Comparison of ENCODE assay signal across 1 cellular context in genomic region chr3:8964436-8965370, GRCh38.
TF ChIP-seq lines count a peak whose summit lies in the region.

No MANE protein-coding gene starts in this region.

TF ChIP-seq in HepG2, 621 proteins besides CTCF, POLR2A, EP300 and RAD21 (continued from another document and continues in another):
- TF ChIP-seq HMG20A (CRISPR knock-in tag; IDR thresholded peaks at IDR 0.05; ENCODE audit: borderline replicate concordance) (peak; percentile 53; the same call in 1 of the 2 replicates), ZNF780A (CRISPR knock-in tag; IDR thresholded peaks at IDR 0.05) (no peak), ATM (IDR thresholded peaks at IDR 0.05; ENCODE audit: borderline replicate concordance) (no peak), NFRKB (IDR thresholded peaks at IDR 0.05) (no peak), REST (IDR thresholded peaks at IDR 0.05; ENCODE audit: borderline replicate concordance in 1 of 2, low read depth in 1 of 2, low read length in 2 of 2) (peak in 1 of 2 experiments; percentile 67; a peak in 2 of 4 replicates), POLR2AphosphoS2 (IDR thresholded peaks at IDR 0.05; ENCODE audit: low read depth, low read length) (no peak), U2AF1 (optimal IDR thresholded peaks at IDR 0.05; ENCODE audit: low read depth, low read length) (peak; percentile 1), NCOA1 (CRISPR knock-in tag; IDR thresholded peaks at IDR 0.05) (no peak), SOX13 (IDR thresholded peaks at IDR 0.05) (peak; percentile 72), SOX13 (CRISPR knock-in tag; conservative IDR thresholded peaks at IDR 0.05 in 1 of 2, IDR thresholded peaks at IDR 0.05 in 1 of 2) (peak in 1 of 2 experiments; percentile 85; a peak in 2 of 4 replicates), SALL1 (CRISPR knock-in tag; IDR thresholded peaks at IDR 0.05) (peak; percentile 76), POLR2G (IDR thresholded peaks at IDR 0.05; ENCODE audit: low read depth, low read length) (peak; percentile 62), PREB (CRISPR knock-in tag; IDR thresholded peaks at IDR 0.05) (no peak), CREBL2 (CRISPR knock-in tag; IDR thresholded peaks at IDR 0.05; ENCODE audit: borderline replicate concordance) (no peak), ZNF883 (CRISPR knock-in tag; IDR thresholded peaks at IDR 0.05; ENCODE audit: not compliant biosample characterization) (no peak), PHF21A (CRISPR knock-in tag; IDR thresholded peaks at IDR 0.05) (peak; percentile 79; the same call in 1 of the 2 replicates), NAIF1 (CRISPR knock-in tag; IDR thresholded peaks at IDR 0.05; ENCODE audit: borderline replicate concordance) (no peak), CENPX (CRISPR knock-in tag; IDR thresholded peaks at IDR 0.05) (no peak), EZH2 (conservative IDR thresholded peaks at IDR 0.05; ENCODE audit: low read depth, low read length) (no peak), ZNF317 (CRISPR knock-in tag; IDR thresholded peaks at IDR 0.05) (no peak), ZNF451 (CRISPR knock-in tag; IDR thresholded peaks at IDR 0.05) (peak; percentile 25; the same call in 1 of the 2 replicates), TBX2 (CRISPR knock-in tag; IDR thresholded peaks at IDR 0.05; ENCODE audit: borderline replicate concordance) (peak; percentile 77; the same call in 1 of the 2 replicates), ZNF432 (CRISPR knock-in tag; IDR thresholded peaks at IDR 0.05; ENCODE audit: borderline replicate concordance) (no peak), TFAP4 (IDR thresholded peaks at IDR 0.05; ENCODE audit: borderline replicate concordance, low read depth) (0 out of 2 replicates have a peak, but pooled peaks have one; percentile 11), IKZF5 (CRISPR knock-in tag; IDR thresholded peaks at IDR 0.05) (peak; percentile 19; the same call in 1 of the 2 replicates), FOXP1 (IDR thresholded peaks at IDR 0.05) (no peak), FOXP1 (CRISPR knock-in tag; IDR thresholded peaks at IDR 0.05) (peak; percentile 67), ZNF407 (CRISPR knock-in tag; IDR thresholded peaks at IDR 0.05; ENCODE audit: not compliant biosample characterization) (no peak), HNF4G (IDR thresholded peaks at IDR 0.05; ENCODE audit: borderline replicate concordance, low read depth, low read length) (peak; percentile 85), HNF4G (CRISPR knock-in tag; IDR thresholded peaks at IDR 0.05; ENCODE audit: borderline replicate concordance, low read depth) (peak; percentile 67; the same call in 1 of the 2 replicates), CBX1 (IDR thresholded peaks at IDR 0.05; ENCODE audit: low read depth) (no peak), ZNF281 (CRISPR knock-in tag; IDR thresholded peaks at IDR 0.05; ENCODE audit: borderline replicate concordance) (no peak), RNF219 (CRISPR knock-in tag; IDR thresholded peaks at IDR 0.05) (no peak), ZBTB42 (CRISPR knock-in tag; IDR thresholded peaks at IDR 0.05) (no peak), TAF15 (IDR thresholded peaks at IDR 0.05; ENCODE audit: low read depth, low read length, poor library complexity, severe bottlenecking) (no peak), IRF2 (CRISPR knock-in tag; IDR thresholded peaks at IDR 0.05) (no peak; the same call in 1 of the 2 replicates), ZNF446 (CRISPR knock-in tag; IDR thresholded peaks at IDR 0.05) (no peak), ZNF34 (CRISPR knock-in tag; IDR thresholded peaks at IDR 0.05; ENCODE audit: borderline replicate concordance) (0 out of 2 replicates have a peak, but pooled peaks have one; percentile 25), ATF7 (IDR thresholded peaks at IDR 0.05) (no peak), ATF7 (CRISPR knock-in tag; IDR thresholded peaks at IDR 0.05) (no peak; the same call in 1 of the 2 replicates), DDIT3 (CRISPR knock-in tag; IDR thresholded peaks at IDR 0.05) (no peak), YY1 (IDR thresholded peaks at IDR 0.05; ENCODE audit: insufficient read depth, insufficient replicate concordance, low read depth, low read length) (peak; percentile 38), ZNF564 (CRISPR knock-in tag; IDR thresholded peaks at IDR 0.05) (0 out of 2 replicates have a peak, but pooled peaks have one; percentile 53)
